12 cellular contexts compared by ENCODE assay signal in the genomic region with DNA sequence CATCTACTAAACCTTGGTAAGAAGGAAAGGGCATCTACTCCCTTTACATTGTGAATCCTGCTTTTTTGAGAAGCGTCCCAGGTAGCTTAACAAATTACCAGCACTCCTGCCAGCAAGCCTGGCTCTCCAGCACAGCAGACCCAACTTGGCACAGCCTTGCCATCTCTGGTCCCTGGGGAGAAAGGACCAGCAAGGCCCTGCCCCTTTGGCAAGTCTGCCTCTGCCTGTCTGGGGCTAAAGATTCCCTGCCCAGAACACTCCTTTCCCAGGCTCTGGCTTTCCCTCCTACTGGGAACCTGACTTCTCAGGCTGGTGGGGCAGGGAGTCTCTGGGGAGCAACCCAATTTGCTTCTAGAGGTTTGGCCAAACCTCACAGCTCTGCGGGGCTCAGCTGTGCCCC.
A peak's percentile ranks its signal among the peaks of the same experiment; 100 is the strongest.
DNase-seq lines count a peak whose midpoint lies in the region; ATAC-seq, FAIRE-seq and TF ChIP-seq lines count a peak whose summit lies in the region.
"Had no signal": no experiment of that assay in that cellular context is flagged by ENCODE, and none has a peak within 500 bp of the region (broad histone marks: within the 10 kb centered on the region; RNA-seq: fewer than 3 reads in every experiment).

No MANE protein-coding gene starts in this region.

- H3K9me3 ChIP-seq in upper lobe of left lung: no peaks in the 10 kb centered on the region
- H3K9me3 ChIP-seq: breast epithelium had no signal

- peaks cover 34% of the 10 kb centered on the region for H3K36me3 Mint-ChIP-seq in activated T-cell treated with anti-CD3 and anti-CD28 coated beads, Interleukin-2, amount 50 U/mL, for 24 hours (ENCODE audit: low read depth)
- peaks cover 54% of the 10 kb centered on the region for H3K36me3 Mint-ChIP-seq in activated T-helper 17 cell treated with anti-CD3 and anti-CD28 coated beads, Interleukin-2, amount 50 U/mL, for 72 hours (ENCODE audit: low read depth)

- peaks cover 34 to 51% (median 36%) of the 10 kb centered on the region in 4 donors for H3K4me1 ChIP-seq in upper lobe of left lung

- no peak for TF ChIP-seq CTCF in upper lobe of left lung (IDR thresholded peaks at IDR 0.05)

- no peak overlapping the region for H3K4me3 Mint-ChIP-seq in activated T-cell treated with anti-CD3 and anti-CD28 coated beads, Interleukin-2, amount 50 U/mL, for 24 hours
- no peak overlapping the region for H3K4me3 Mint-ChIP-seq in activated T-helper 17 cell treated with anti-CD3 and anti-CD28 coated beads, Interleukin-2, amount 50 U/mL, for 72 hours
- H3K4me3 Mint-ChIP-seq: naive thymus-derived CD4-positive, alpha-beta T cell had no signal

- H3K27ac Mint-ChIP-seq in activated T-cell treated with anti-CD3 and anti-CD28 coated beads, Interleukin-2, amount 50 U/mL, for 24 hours: peak overlapping the region; percentile 71
- H3K27ac Mint-ChIP-seq in activated T-helper 17 cell treated with anti-CD3 and anti-CD28 coated beads, Interleukin-2, amount 50 U/mL, for 72 hours: peak overlapping the region; percentile 71

- H3K36me3 ChIP-seq in upper lobe of left lung: peaks cover 16 to 42% (median 29%) of the 10 kb centered on the region in 4 donors
- H3K36me3 ChIP-seq: breast epithelium had no signal

- TF ChIP-seq POLR2A in upper lobe of left lung (IDR thresholded peaks at IDR 0.05): no peak
- no peak for TF ChIP-seq POLR2A in H54 (IDR thresholded peaks at IDR 0.05; ENCODE audit: low read depth, low read length)

- no peaks in the 10 kb centered on the region for H3K27me3 Mint-ChIP-seq in activated T-cell treated with anti-CD3 and anti-CD28 coated beads, Interleukin-2, amount 50 U/mL, for 24 hours
- H3K27me3 Mint-ChIP-seq in activated T-helper 17 cell treated with anti-CD3 and anti-CD28 coated beads, Interleukin-2, amount 50 U/mL, for 72 hours: no peaks in the 10 kb centered on the region
- H3K27me3 Mint-ChIP-seq: naive thymus-derived CD4-positive, alpha-beta T cell had no signal

- no peaks in the 10 kb centered on the region for H3K9me3 Mint-ChIP-seq in activated T-cell treated with anti-CD3 and anti-CD28 coated beads, Interleukin-2, amount 50 U/mL, for 24 hours
- no peaks in the 10 kb centered on the region for H3K9me3 Mint-ChIP-seq in activated T-helper 17 cell treated with anti-CD3 and anti-CD28 coated beads, Interleukin-2, amount 50 U/mL, for 72 hours
- H3K9me3 Mint-ChIP-seq: naive thymus-derived CD4-positive, alpha-beta T cell had no signal

- H3K4me1 Mint-ChIP-seq in activated T-cell treated with anti-CD3 and anti-CD28 coated beads, Interleukin-2, amount 50 U/mL, for 24 hours (ENCODE audit: low read depth): peaks cover 45% of the 10 kb centered on the region
- H3K4me1 Mint-ChIP-seq in activated T-helper 17 cell treated with anti-CD3 and anti-CD28 coated beads, Interleukin-2, amount 50 U/mL, for 72 hours: peaks cover 30% of the 10 kb centered on the region

- ATAC-seq in activated T-helper 17 cell treated with anti-CD3 and anti-CD28 coated beads, Interleukin-2, amount 50 U/mL, for 72 hours (replicated peaks): no peak
- ATAC-seq in upper lobe of left lung (ENCODE audit: low FRiP score in 2 of 2) (no peak), HG03378 (IDR thresholded peaks at IDR 0.05; ENCODE audit: unreplicated experiment) (no peak), HG02763 (IDR thresholded peaks at IDR 0.05; ENCODE audit: unreplicated experiment) (no peak)
- ATAC-seq: naive thymus-derived CD4-positive, alpha-beta T cell had no signal

- H3K27ac ChIP-seq in upper lobe of left lung: peak overlapping the region; percentile 15 to 91 (median 54)
- H3K27ac ChIP-seq: VCaP had no signal

- TF ChIP-seq EP300 in upper lobe of left lung (IDR thresholded peaks at IDR 0.05): no peak

- H3K27me3 ChIP-seq in upper lobe of left lung: no peaks in the 10 kb centered on the region
- H3K27me3 ChIP-seq: breast epithelium had no signal

- 88 to 97% methylated on average over 1 to 2 of the region's 2 CpGs for WGBS in upper lobe of left lung, 2 donors

- FAIRE-seq in H54 (lab: Jason Lieb, UNC): no peak
- FAIRE-seq: G401.6 had no signal

- H3K4me3 ChIP-seq in upper lobe of left lung: no peak overlapping the region
- H3K4me3 ChIP-seq: breast epithelium had no signal

- no peak for DNase-seq in activated T-cell treated with anti-CD3 and anti-CD28 coated beads, Interleukin-2, amount 50 U/mL, for 24 hours
- no peak for DNase-seq in activated T-cell treated with anti-CD3 and anti-CD28 coated beads, Interleukin-2, amount 50 U/mL, for 48 hours
- DNase-seq in medulla oblongata (ENCODE audit: extremely low spot score) (peak; percentile 40), upper lobe of left lung (no peak), H54 (ENCODE audit: insufficient read length, low spot score) (no peak)
- DNase-seq: naive thymus-derived CD4-positive, alpha-beta T cell had no signal
